In the genomic region with DNA sequence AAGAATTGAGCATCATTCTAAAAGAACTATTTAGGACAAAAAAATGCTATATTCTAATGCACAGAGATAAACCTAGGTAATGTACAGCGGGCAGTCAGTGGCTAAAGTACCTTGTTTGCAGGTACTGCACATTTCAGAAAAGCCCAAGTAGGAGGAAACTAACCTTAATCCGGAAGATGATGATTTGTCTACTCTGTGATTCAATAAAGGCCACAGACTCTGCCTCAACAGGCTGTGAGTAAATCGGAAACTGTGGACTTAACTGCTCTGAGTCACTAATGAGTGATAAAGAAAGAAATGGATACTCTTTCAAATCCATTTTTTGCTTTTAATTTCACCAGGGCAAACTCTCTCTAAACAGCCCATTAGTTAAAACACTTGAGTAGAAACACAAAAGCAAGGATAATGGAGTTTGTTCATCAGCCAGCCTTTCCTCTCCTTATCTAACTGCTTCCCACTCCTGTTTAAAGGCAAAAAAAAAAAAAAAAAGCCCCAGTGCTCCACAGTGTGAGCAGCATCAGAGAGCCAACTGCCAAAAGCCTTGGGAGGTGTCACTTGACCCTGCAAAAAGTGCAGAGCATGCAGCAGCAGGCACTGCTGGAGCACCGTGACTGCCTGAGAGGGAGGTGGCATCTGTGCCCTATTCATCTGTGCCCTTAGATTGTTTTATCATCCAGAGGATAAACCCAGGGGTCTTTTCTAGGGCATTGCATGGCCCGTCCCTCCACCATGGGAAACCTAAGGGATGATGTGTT, we compare ENCODE assay signal across 8 cellular contexts.
DNase-seq lines count a peak whose midpoint lies in the region; ATAC-seq and TF ChIP-seq lines count a peak whose summit lies in the region.

No MANE protein-coding gene starts in this region.

- no peaks in the 10 kb centered on the region for H3K27me3 ChIP-seq in right cardiac atrium (ENCODE audit: control insufficient read depth, insufficient read depth)

- ATAC-seq in right cardiac atrium (peak; percentile 41 to 46), HG03095 (IDR thresholded peaks at IDR 0.05; ENCODE audit: unreplicated experiment) (peak; percentile 83)

- no peak overlapping the region for H3K4me3 ChIP-seq in right cardiac atrium (ENCODE audit: low read length)

- H3K27ac ChIP-seq in right cardiac atrium (ENCODE audit: low read length) (no peak overlapping the region), RWPE1 (peak overlapping the region; percentile 78)

- H3K27ac Mint-ChIP-seq in activated T-helper 1 cell treated with anti-CD3 and anti-CD28 coated beads, Interleukin-12 subunit alpha, Interleukin-12 subunit beta, Interleukin-2, Interleukin-4 antibody, amounts not matched to agents 30 ng/mL and 10 ng/mL and 1 ng/mL, durations not matched to agents 14 hours and 24 hours and 36 hours: no peak overlapping the region

- no peak overlapping the region for H3K4me3 Mint-ChIP-seq in activated T-helper 1 cell treated with anti-CD3 and anti-CD28 coated beads, Interleukin-12 subunit alpha, Interleukin-12 subunit beta, Interleukin-2, Interleukin-4 antibody, amounts not matched to agents 30 ng/mL and 10 ng/mL and 1 ng/mL, durations not matched to agents 14 hours and 24 hours and 36 hours

- CTCF ChIA-PET in RWPE1 (lab: Yijun Ruan, JAX): no interaction called here

- intact Hi-C loops in right cardiac atrium (cut with DNase I): no loop called here
- intact Hi-C loops in cardiac septum (cut with DNase I): no loop called here
- intact Hi-C loops in activated T-helper 1 cell treated with anti-CD3 and anti-CD28 coated beads, Interleukin-12 subunit alpha, Interleukin-12 subunit beta, Interleukin-2, Interleukin-4 antibody, amounts not matched to agents 30 ng/mL and 10 ng/mL and 1 ng/mL, durations not matched to agents 14 hours and 24 hours and 36 hours (cut with micrococcal nuclease): no loop called here

- TF ChIP-seq CTCF in RWPE1 (conservative IDR thresholded peaks at IDR 0.05; ENCODE audit: low read depth): no peak

- H3K9me3 ChIP-seq in right cardiac atrium (ENCODE audit: control insufficient read depth, low read length): no peaks in the 10 kb centered on the region

- no peaks in the 10 kb centered on the region for H3K9me3 Mint-ChIP-seq in activated T-helper 1 cell treated with anti-CD3 and anti-CD28 coated beads, Interleukin-12 subunit alpha, Interleukin-12 subunit beta, Interleukin-2, Interleukin-4 antibody, amounts not matched to agents 30 ng/mL and 10 ng/mL and 1 ng/mL, durations not matched to agents 14 hours and 24 hours and 36 hours

- peaks cover 4% of the 10 kb centered on the region for H3K4me1 Mint-ChIP-seq in activated T-helper 1 cell treated with anti-CD3 and anti-CD28 coated beads, Interleukin-12 subunit alpha, Interleukin-12 subunit beta, Interleukin-2, Interleukin-4 antibody, amounts not matched to agents 30 ng/mL and 10 ng/mL and 1 ng/mL, durations not matched to agents 14 hours and 24 hours and 36 hours (ENCODE audit: low read depth)

- POLR2A ChIA-PET in RWPE1 (lab: Yijun Ruan, JAX; ENCODE audit: low non-redundant PET): no interaction called here

- WGBS in right cardiac atrium: 56% methylated on average over 5 of the region's 5 CpGs

- DNase-seq in right cardiac atrium: peak in 2 of 3 donors; percentile 11 to 38
- DNase-seq in cardiac septum (ENCODE audit: low spot score): no peak
- peak; percentile 56 for DNase-seq in RWPE1 (ENCODE audit: low spot score)
- peak; percentile 72 for DNase-seq in stromal cell of bone marrow (ENCODE audit: low read depth)
- no peak for DNase-seq in T-helper 9 cell
- no peak for DNase-seq in SW 1271 (lab: John Stamatoyannopoulos, UW)
- no peak for DNase-seq in activated T-helper 1 cell treated with anti-CD3 and anti-CD28 coated beads, Interleukin-12 subunit alpha, Interleukin-12 subunit beta, Interleukin-2, Interleukin-4 antibody, amounts not matched to agents 30 ng/mL and 10 ng/mL and 1 ng/mL, durations not matched to agents 14 hours and 24 hours and 36 hours (ENCODE audit: low spot score)

- H3K27me3 Mint-ChIP-seq in activated T-helper 1 cell treated with anti-CD3 and anti-CD28 coated beads, Interleukin-12 subunit alpha, Interleukin-12 subunit beta, Interleukin-2, Interleukin-4 antibody, amounts not matched to agents 30 ng/mL and 10 ng/mL and 1 ng/mL, durations not matched to agents 14 hours and 24 hours and 36 hours (ENCODE audit: insufficient read depth): peaks cover 13% of the 10 kb centered on the region

- peaks cover 1% of the 10 kb centered on the region for H3K4me1 ChIP-seq in right cardiac atrium (ENCODE audit: control insufficient read depth, insufficient read depth, low read length)

- H3K36me3 Mint-ChIP-seq in activated T-helper 1 cell treated with anti-CD3 and anti-CD28 coated beads, Interleukin-12 subunit alpha, Interleukin-12 subunit beta, Interleukin-2, Interleukin-4 antibody, amounts not matched to agents 30 ng/mL and 10 ng/mL and 1 ng/mL, durations not matched to agents 14 hours and 24 hours and 36 hours (ENCODE audit: low read depth): no peaks in the 10 kb centered on the region

Comparison
In these comparisons a context has a peak if more than half of its experiments do, and no peak if none do; other contexts are left out.
1. DNase-seq: peak in right cardiac atrium (2 of 3), RWPE1 (single experiment) and stromal cell of bone marrow (single experiment); none in cardiac septum (single experiment), T-helper 9 cell (single experiment), SW 1271 (0 of 2) and activated T-helper 1 cell treated with anti-CD3 and anti-CD28 coated beads, Interleukin-12 subunit alpha, Interleukin-12 subunit beta, Interleukin-2, Interleukin-4 antibody, amounts not matched to agents 30 ng/mL and 10 ng/mL and 1 ng/mL, durations not matched to agents 14 hours and 24 hours and 36 hours (single experiment).